ENCODE assay signal across 13 cellular contexts in the genomic region with DNA sequence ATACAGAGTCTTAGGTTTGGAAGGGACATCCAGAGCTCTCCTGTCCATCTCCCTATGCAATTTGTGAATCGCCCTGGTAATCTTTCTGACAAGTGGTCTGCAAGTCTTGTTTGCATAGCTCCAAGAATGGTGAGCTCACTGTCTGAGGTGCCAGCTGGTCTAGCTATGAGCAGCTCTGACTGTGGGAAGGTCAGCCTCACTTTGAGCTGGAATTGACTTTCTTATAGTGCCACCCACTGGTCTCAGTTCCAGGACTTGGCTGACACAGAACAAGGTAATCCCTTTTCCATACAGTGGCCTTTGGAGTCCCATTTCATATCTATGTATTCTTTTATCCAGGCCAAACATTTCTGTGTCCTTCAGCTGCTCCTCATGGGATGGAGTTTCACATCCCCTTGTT.
DNase-seq lines count a peak whose midpoint lies in the region; ATAC-seq and TF ChIP-seq lines count a peak whose summit lies in the region.
"Had no signal": no experiment of that assay in that cellular context is flagged by ENCODE, and none has a peak within 500 bp of the region (broad histone marks: within the 10 kb centered on the region; RNA-seq: fewer than 3 reads in every experiment).

No MANE protein-coding gene starts in this region.

- H3K56ac ChIP-seq in mesendoderm (ENCODE audit: low read length): no peak overlapping the region

- no peaks in the 10 kb centered on the region for H3K9me3 Mint-ChIP-seq in activated CD4-positive, alpha-beta T cell treated with anti-CD3 and anti-CD28 coated beads, Interleukin-2, amount 10 ng/mL, durations not matched to agents 7 days and 5 days
- H3K9me3 Mint-ChIP-seq: immature natural killer cell had no signal

- H4K8ac ChIP-seq in mesendoderm (ENCODE audit: low read depth, low read length): no peak overlapping the region

- H2AK5ac ChIP-seq in mesendoderm (ENCODE audit: low read length): no peak overlapping the region

- H3K4ac ChIP-seq in mesendoderm (ENCODE audit: low read depth, low read length): no peak overlapping the region

- H3K23ac ChIP-seq in mesendoderm (ENCODE audit: low read length): no peak overlapping the region

- H3K27ac ChIP-seq in mesendoderm (ENCODE audit: low read depth, low read length): no peak overlapping the region
- H3K27ac ChIP-seq: ovary, upper lobe of left lung had no signal

- no peak overlapping the region for H3K27ac Mint-ChIP-seq in activated CD4-positive, alpha-beta T cell treated with anti-CD3 and anti-CD28 coated beads, Interleukin-2, amount 10 ng/mL, durations not matched to agents 7 days and 5 days
- H3K27ac Mint-ChIP-seq: activated naive CD8-positive, alpha-beta T cell; effector memory CD8-positive, alpha-beta T cell had no signal

- no peak for ATAC-seq in omental fat pad (ENCODE audit: low FRiP score)
- no peak for ATAC-seq in GM19395 (IDR thresholded peaks at IDR 0.05; ENCODE audit: unreplicated experiment)
- ATAC-seq: effector memory CD8-positive, alpha-beta T cell had no signal

- no peaks in the 10 kb centered on the region for H3K4me1 ChIP-seq in mesendoderm (ENCODE audit: control insufficient read depth, low read depth, low read length)
- H3K4me1 ChIP-seq: upper lobe of left lung had no signal

- H3K4me3 Mint-ChIP-seq in activated CD4-positive, alpha-beta T cell treated with anti-CD3 and anti-CD28 coated beads, Interleukin-2, amount 10 ng/mL, durations not matched to agents 7 days and 5 days: no peak overlapping the region
- H3K4me3 Mint-ChIP-seq: activated naive CD8-positive, alpha-beta T cell; effector memory CD8-positive, alpha-beta T cell; immature natural killer cell had no signal

- H2BK120ac ChIP-seq in mesendoderm (ENCODE audit: low read depth, low read length): no peak overlapping the region

- no peak for TF ChIP-seq EP300 in Ishikawa (IDR thresholded peaks at IDR 0.05; ENCODE audit: borderline replicate concordance)

- H3K9ac ChIP-seq in mesendoderm (ENCODE audit: low read length): no peak overlapping the region

- H3K27me3 Mint-ChIP-seq in activated CD4-positive, alpha-beta T cell treated with anti-CD3 and anti-CD28 coated beads, Interleukin-2, amount 10 ng/mL, durations not matched to agents 7 days and 5 days: no peaks in the 10 kb centered on the region
- H3K27me3 Mint-ChIP-seq: activated naive CD8-positive, alpha-beta T cell; effector memory CD8-positive, alpha-beta T cell had no signal

- no peaks in the 10 kb centered on the region for H3K79me1 ChIP-seq in mesendoderm (ENCODE audit: low read length)

- peaks cover 2% of the 10 kb centered on the region for H3K4me1 Mint-ChIP-seq in activated CD4-positive, alpha-beta T cell treated with anti-CD3 and anti-CD28 coated beads, Interleukin-2, amount 10 ng/mL, durations not matched to agents 7 days and 5 days

- no CpG with 5 or more reads among the region's 1 CpG for WGBS in mesendoderm (ENCODE audit: extremely low coverage, insufficient coverage, low lambda C conversion rate)

- no peaks in the 10 kb centered on the region for H3K79me2 ChIP-seq in mesendoderm (ENCODE audit: control insufficient read depth, insufficient read depth, low read length)

- H2BK15ac ChIP-seq in mesendoderm (replicated peaks; ENCODE audit: low read depth): no peak overlapping the region

- no peak overlapping the region for H3K4me3 ChIP-seq in cardiac fibroblast (replicated peaks in 1 of 2; ENCODE audit: low read depth in 2 of 2, low read length in 2 of 2)
- H3K4me3 ChIP-seq in mesendoderm (ENCODE audit: low read length): no peak overlapping the region
- H3K4me3 ChIP-seq: ovary, upper lobe of left lung had no signal

- TF ChIP-seq CTCF in cardiac fibroblast (IDR thresholded peaks at IDR 0.05; ENCODE audit: low read depth, low read length) (no peak), omental fat pad (IDR thresholded peaks at IDR 0.05) (no peak)

- no peaks in the 10 kb centered on the region for H3K36me3 ChIP-seq in mesendoderm (ENCODE audit: control insufficient read depth, insufficient read depth, low read length)
- H3K36me3 ChIP-seq: ovary, upper lobe of left lung had no signal

- H2BK5ac ChIP-seq in mesendoderm (ENCODE audit: low read length): no peak overlapping the region

- CTCF ChIA-PET in activated CD4-positive, alpha-beta T cell treated with anti-CD3 and anti-CD28 coated beads, Interleukin-2, amount 10 ng/mL, durations not matched to agents 7 days and 5 days (lab: Charles Lee): no interaction called here

- H3K27me3 ChIP-seq in mesendoderm (ENCODE audit: insufficient read depth, low read length, poor library complexity): no peaks in the 10 kb centered on the region
- H3K27me3 ChIP-seq: ovary, upper lobe of left lung had no signal

- H3K4me2 ChIP-seq in mesendoderm (ENCODE audit: low read length): no peak overlapping the region

- H3K18ac ChIP-seq in mesendoderm (ENCODE audit: low read length): no peak overlapping the region

- TF ChIP-seq RAD21 in Ishikawa (IDR thresholded peaks at IDR 0.05; ENCODE audit: low read depth): 0 out of 2 replicates have a peak, but pooled peaks have one; percentile 15

- POLR2A ChIA-PET in activated CD4-positive, alpha-beta T cell treated with anti-CD3 and anti-CD28 coated beads, Interleukin-2, amount 10 ng/mL, durations not matched to agents 7 days and 5 days (lab: Charles Lee): no interaction called here

- no peak overlapping the region for H4K5ac ChIP-seq in mesendoderm (ENCODE audit: low read length)

- H3K36me3 Mint-ChIP-seq in activated CD4-positive, alpha-beta T cell treated with anti-CD3 and anti-CD28 coated beads, Interleukin-2, amount 10 ng/mL, durations not matched to agents 7 days and 5 days (ENCODE audit: low read depth): no peaks in the 10 kb centered on the region
- H3K36me3 Mint-ChIP-seq: activated naive CD8-positive, alpha-beta T cell; immature natural killer cell had no signal

- DNase-seq in DMS53 treated with DMSO at 0.1 percent for 48 hours (lab: John Stamatoyannopoulos, UW; ENCODE audit: unreplicated experiment): peak; percentile 69
- peak; percentile 6 to 21 for DNase-seq in cardiac fibroblast (ENCODE audit: low read depth in 2 of 2)
- peak; percentile 13 for DNase-seq in mesendoderm
- no peak for DNase-seq in activated CD4-positive, alpha-beta T cell treated with anti-CD3 and anti-CD28 coated beads, Interleukin-2, amount 10 ng/mL, durations not matched to agents 7 days and 5 days
- DNase-seq in omental fat pad (ENCODE audit: low spot score): no peak
- DNase-seq: effector memory CD8-positive, alpha-beta T cell; immature natural killer cell; NCI-H187 treated with DMSO at 0.1 percent for 48 hours; ovary; upper lobe of left lung had no signal

TF ChIP-seq in Ishikawa, 13 proteins besides CTCF, POLR2A, EP300 and RAD21:
- TF ChIP-seq TCF12 (IDR thresholded peaks at IDR 0.05; ENCODE audit: low read depth): no peak
- no peak for TF ChIP-seq EGR1 (IDR thresholded peaks at IDR 0.05)

Comparison
In these comparisons a context has a peak if more than half of its experiments do, and no peak if none do; other contexts are left out.
1. DNase-seq: peak in DMS53 treated with DMSO at 0.1 percent for 48 hours (single experiment), cardiac fibroblast (2 of 2) and mesendoderm (single experiment); none in activated CD4-positive, alpha-beta T cell treated with anti-CD3 and anti-CD28 coated beads, Interleukin-2, amount 10 ng/mL, durations not matched to agents 7 days and 5 days (single experiment) and omental fat pad (single experiment).